1 cellular context compared by ENCODE assay signal in genomic region chr3:24273491-24273890, GRCh38.
TF ChIP-seq lines count a peak whose summit lies in the region.

No MANE protein-coding gene starts in this region.

TF ChIP-seq in liver, 16 proteins besides CTCF, POLR2A, EP300 and RAD21 (continued from another document):
- no peak for TF ChIP-seq EGR1 (IDR thresholded peaks at IDR 0.05; ENCODE audit: low read depth in 2 of 2)
- TF ChIP-seq FOXA1 (IDR thresholded peaks at IDR 0.05), result peak; percentile 35
- TF ChIP-seq TAF1 (conservative IDR thresholded peaks at IDR 0.05), result no peak
- peak; percentile 72 for TF ChIP-seq SP1 (IDR thresholded peaks at IDR 0.05)
- TF ChIP-seq NR2F2 (IDR thresholded peaks at IDR 0.05), result no peak
